19 cellular contexts compared by ENCODE assay signal in the genomic region with DNA sequence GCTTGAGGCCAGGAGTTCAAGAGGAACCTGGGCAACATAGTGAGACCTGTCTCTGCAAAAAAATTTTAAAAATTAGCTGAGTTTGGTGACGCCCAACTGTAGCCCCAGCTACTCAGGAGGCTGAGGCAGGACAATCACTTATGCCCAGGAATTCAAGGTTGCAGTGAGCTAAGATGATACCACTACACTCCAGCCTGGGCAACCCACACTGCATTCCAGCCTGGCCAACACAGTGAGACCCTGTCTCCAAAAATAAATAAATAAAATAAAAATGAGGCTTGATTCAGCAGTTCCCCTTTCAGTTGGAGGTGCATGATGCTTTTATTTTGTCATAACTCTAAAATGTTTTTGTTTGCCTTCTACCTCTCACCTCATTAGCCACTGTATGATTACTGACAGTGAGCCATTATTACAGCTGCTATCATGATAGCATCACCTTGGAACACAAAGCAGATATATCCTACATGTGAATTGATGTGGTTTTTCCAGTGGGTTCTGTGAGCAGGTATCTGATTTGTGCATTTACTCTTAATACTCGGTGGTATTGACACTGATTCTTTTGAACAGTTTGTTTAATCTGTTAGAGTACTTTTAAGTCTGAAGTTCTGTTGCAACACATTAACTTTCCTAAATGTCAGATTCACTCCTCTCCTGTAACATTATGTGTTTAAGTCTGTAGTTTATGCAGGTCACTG. TPM values are rescaled to one million over a fixed set of nuclear protein-coding genes. Genes with fewer than 3 reads are reported as not detected.
DNase-seq lines count a peak whose midpoint lies in the region; ATAC-seq and TF ChIP-seq lines count a peak whose summit lies in the region.
"Had no signal": no experiment of that assay in that cellular context is flagged by ENCODE, and none has a peak within 500 bp of the region (broad histone marks: within the 10 kb centered on the region; RNA-seq: fewer than 3 reads in every experiment).

No MANE protein-coding gene starts in this region.

- in situ Hi-C loops in GM13976 (cut with MboI; ENCODE audit: low sequenced_read_pairs, unreplicated experiment) = no loop called here

- DNase-seq in Caco-2 (no peak), T-helper 17 cell (no peak), left lung (no peak), GM13976 (ENCODE audit: low spot score) (no peak), NCI-H1417 treated with DMSO at 0.1 percent for 48 hours (lab: John Stamatoyannopoulos, UW) (no peak), H7 (no peak)
- no peak for DNase-seq in activated effector memory CD4-positive, alpha-beta T cell treated with anti-CD3 and anti-CD28 coated beads, Interleukin-2, amount 50 U/mL, for 16 hours
- DNase-seq: ACHN; CD8-positive, alpha-beta T cell; DND-41; Kasumi-1; NCI-H1105 treated with DMSO at 0.1 percent for 48 hours; NCI-H187 treated with DMSO at 0.1 percent for 48 hours; NCI-H2171; NCI-H524; Peyer's patch; Right ventricle myocardium superior had no signal

- CTCF ChIA-PET in Caco-2 (lab: Charles Lee) = no interaction called here

- H3K9me3 Mint-ChIP-seq in Caco-2 (ENCODE audit: unreplicated experiment) = no peaks in the 10 kb centered on the region
- H3K9me3 Mint-ChIP-seq: CD8-positive, alpha-beta T cell had no signal

- H3K9me3 ChIP-seq in Caco-2 = no peaks in the 10 kb centered on the region
- H3K9me3 ChIP-seq in T-helper 17 cell (ENCODE audit: control insufficient read depth, low read length, poor library complexity, severe bottlenecking) = no peaks in the 10 kb centered on the region
- no peaks in the 10 kb centered on the region for H3K9me3 ChIP-seq in left lung
- H3K9me3 ChIP-seq: Peyer's patch had no signal

- peak overlapping the region; percentile 26; the same call in 1 of the 2 replicates for H3K27ac ChIP-seq in 22Rv1
- H3K27ac ChIP-seq in left lung = no peak overlapping the region
- H3K27ac ChIP-seq: Peyer's patch had no signal

- peak overlapping the region; percentile 67 for H3K27ac Mint-ChIP-seq in Caco-2 (ENCODE audit: unreplicated experiment)
- H3K27ac Mint-ChIP-seq in T-helper 17 cell = peak overlapping the region; percentile 29
- H3K27ac Mint-ChIP-seq: CD8-positive, alpha-beta T cell had no signal

- H3K36me3 Mint-ChIP-seq in Caco-2 (ENCODE audit: insufficient read depth, unreplicated experiment) (peaks cover 98% of the 10 kb centered on the region), T-helper 17 cell (ENCODE audit: low read depth) (no peaks in the 10 kb centered on the region)

- no peaks in the 10 kb centered on the region for H3K27me3 ChIP-seq in Caco-2 (replicated peaks; ENCODE audit: control insufficient read depth, insufficient read depth, low read length)
- H3K27me3 ChIP-seq in left lung = no peaks in the 10 kb centered on the region
- no peaks in the 10 kb centered on the region for H3K27me3 ChIP-seq in H7 (ENCODE audit: control insufficient read depth, insufficient read depth, low read length)
- H3K27me3 ChIP-seq: Peyer's patch had no signal

- TF ChIP-seq CTCF in 22Rv1 (IDR thresholded peaks at IDR 0.05) = no peak
- TF ChIP-seq CTCF in Caco-2 (IDR thresholded peaks at IDR 0.05; ENCODE audit: insufficient read depth in 1 of 2, low read depth in 1 of 2, low read length in 1 of 2, severe bottlenecking in 1 of 2, unreplicated experiment in 1 of 2) = no peak
- no peak for TF ChIP-seq CTCF in left lung (IDR thresholded peaks at IDR 0.05)
- TF ChIP-seq CTCF in GM13976 (IDR thresholded peaks at IDR 0.05; ENCODE audit: borderline replicate concordance, control extremely low read depth, extremely low read depth, insufficient read depth, missing control alignments) = no peak

- intact Hi-C loops in Caco-2 (cut with micrococcal nuclease; ENCODE audit: unreplicated experiment) = no loop called here
- intact Hi-C loops in left lung (cut with DNase I) = no loop called here

- BruUV-seq in Caco-2 (replicated peaks; lab: Mats Ljungman, UMichigan) = no TSS peak

- H3K4me1 Mint-ChIP-seq in Caco-2 (ENCODE audit: low read depth, unreplicated experiment) = peaks cover 33% of the 10 kb centered on the region
- H3K4me1 Mint-ChIP-seq in T-helper 17 cell = peaks cover 14% of the 10 kb centered on the region

- no peak for ATAC-seq in T-helper 17 cell
- ATAC-seq in left lung = peak; percentile 44
- ATAC-seq: CD8-positive, alpha-beta T cell; SK-N-SH treated with all-trans-retinoic acid at 6 μM for 48 hours had no signal

- H3K4me1 ChIP-seq in Caco-2 (peaks cover 54% of the 10 kb centered on the region), left lung (peaks cover 0 to 7% of the 10 kb centered on the region in 2 donors)

- H3K36me3 ChIP-seq in Caco-2 (ENCODE audit: control insufficient read depth, insufficient read depth, low read length) (peaks cover 9% of the 10 kb centered on the region), left lung (peaks cover 0 to 22% of the 10 kb centered on the region in 2 donors), H7 (replicated peaks; ENCODE audit: control insufficient read depth, insufficient read depth, low read length) (no peaks in the 10 kb centered on the region)
- H3K36me3 ChIP-seq: Peyer's patch had no signal

- POLR2A ChIA-PET in Caco-2 (lab: Charles Lee) = interaction anchor here (1.3 kb wide), 1 partner anchor 13 kb away, joined by 4 read pairs; no protein-coding TSS in a partner anchor

- H3K4me3 Mint-ChIP-seq in Caco-2 (ENCODE audit: unreplicated experiment) = peak overlapping the region; percentile 39
- H3K4me3 Mint-ChIP-seq in T-helper 17 cell = no peak overlapping the region
- H3K4me3 Mint-ChIP-seq: CD8-positive, alpha-beta T cell had no signal

- no peaks in the 10 kb centered on the region for H3K27me3 Mint-ChIP-seq in Caco-2 (ENCODE audit: insufficient read depth, unreplicated experiment)
- H3K27me3 Mint-ChIP-seq in T-helper 17 cell = no peaks in the 10 kb centered on the region

- H3K4me3 ChIP-seq in Caco-2 (ENCODE audit: low read depth, low read length) = no peak overlapping the region
- no peak overlapping the region for H3K4me3 ChIP-seq in left lung
- no peak overlapping the region for H3K4me3 ChIP-seq in H7 (ENCODE audit: insufficient read depth, low read depth, low read length)
- H3K4me3 ChIP-seq: Peyer's patch had no signal

RNA-seq across cellular contexts. Expression of gene ARID5B, which starts 49.1 kb away (rescaled TPM):
- total RNA-seq in Caco-2 (2022) (168 and 169 TPM in 2 replicates), T-helper 17 cell (10 to 100 TPM; 58.2 to 67.6 TPM), left lung (10 to 100 TPM; 29.9 to 37.9 TPM)
- 1.3 and 1.4 TPM in 2 replicates for total RNA-seq in H7 (2014; rRNA removed; shearing (Covaris generic))

Comparison
In these comparisons a context has a peak if more than half of its experiments do, and no peak if none do; other contexts are left out.
1. RNA of gene ARID5B, which starts 49.1 kb away (total RNA-seq): 168 to 169 TPM in Caco-2, 58.2 to 67.6 TPM in T-helper 17 cell and 29.9 to 37.9 TPM in left lung; 1.3 to 1.4 TPM in H7; every median in the first group is over 10 times any median in the second.